ENCODE assay signal across 21 cellular contexts in the genomic region with DNA sequence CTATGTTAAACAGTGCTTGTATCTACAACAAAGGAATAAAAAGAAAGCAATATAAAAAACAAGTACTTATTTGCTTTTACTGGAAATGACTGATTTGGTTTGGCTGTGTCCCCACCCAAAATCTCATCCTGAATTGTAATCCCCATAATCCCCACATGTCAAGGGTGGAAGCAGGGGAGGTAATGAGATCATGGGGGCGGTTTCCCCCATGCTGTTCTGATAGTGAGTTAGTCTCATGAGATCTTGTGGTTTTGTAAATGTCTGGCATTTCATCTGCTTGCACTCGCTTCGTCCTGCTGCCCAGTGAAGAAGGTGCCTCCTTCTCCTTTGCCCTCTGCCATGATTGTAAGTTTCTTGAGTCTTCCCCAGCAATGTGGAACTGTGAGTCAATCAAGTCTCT. TPM values are rescaled to one million over a fixed set of nuclear protein-coding genes. Genes with fewer than 3 reads are reported as not detected.
"Had no signal": no experiment of that assay in that cellular context is flagged by ENCODE, and none has a peak within 500 bp of the region (broad histone marks: within the 10 kb centered on the region; RNA-seq: fewer than 3 reads in every experiment).

No MANE protein-coding gene starts in this region.

- H3K4me3 ChIP-seq: esophagus muscularis mucosa, gastroesophageal sphincter, mucosa of descending colon, prostate gland, right lobe of liver, spleen, tibial artery, upper lobe of left lung, uterus had no signal

- H3K9ac ChIP-seq: parathyroid adenoma had no signal

- H3K79me2 ChIP-seq: parathyroid adenoma had no signal

- H3K9me3 ChIP-seq: mucosa of descending colon, prostate gland, right lobe of liver, tibial artery, upper lobe of left lung, uterus had no signal

- H3K36me3 ChIP-seq: esophagus muscularis mucosa, gastroesophageal sphincter, prostate gland, right lobe of liver, spleen, tibial artery, upper lobe of left lung, uterus had no signal

- H2AFZ ChIP-seq: parathyroid adenoma had no signal

- H3K27me3 ChIP-seq: esophagus muscularis mucosa, gastroesophageal sphincter, right lobe of liver, spleen, upper lobe of left lung, uterus had no signal

- H3K4me1 ChIP-seq: esophagus muscularis mucosa, gastroesophageal sphincter, parathyroid adenoma, prostate gland, right lobe of liver, spleen, tibial artery, upper lobe of left lung, uterus had no signal

- DNase-seq: effector memory CD4-positive, alpha-beta T cell; foreskin fibroblast; glutamatergic neuron; islet precursor cell; mammary epithelial cell; mucosa of descending colon; natural killer cell; right lobe of liver; spleen; stimulated activated CD4-positive, alpha-beta T cell treated with anti-CD3 and anti-CD28 coated beads, Interleukin-15, amount 100 ng/mL, for 24 hours; stimulated activated CD4-positive, alpha-beta T cell treated with anti-CD3 and anti-CD28 coated beads, Interleukin-1b, Interleukin-23, amount 100 ng/mL, for 48 hours; stimulated activated CD4-positive, alpha-beta T cell treated with anti-CD3 and anti-CD28 coated beads, Interleukin-4, amount 100 ng/mL, for 24 hours; tibial artery; upper lobe of left lung; uterus had no signal

- H3K27ac ChIP-seq: epithelial cell of prostate, esophagus muscularis mucosa, gastroesophageal sphincter, parathyroid adenoma, prostate gland, right lobe of liver, spleen, tibial artery, upper lobe of left lung, uterus had no signal

RNA-seq across cellular contexts. Expression of a gene that starts 19.8 kb away (rescaled TPM):
- total RNA-seq: neural crest cell had no signal
- polyA plus RNA-seq: mammary epithelial cell had no signal
